In the genomic region with DNA sequence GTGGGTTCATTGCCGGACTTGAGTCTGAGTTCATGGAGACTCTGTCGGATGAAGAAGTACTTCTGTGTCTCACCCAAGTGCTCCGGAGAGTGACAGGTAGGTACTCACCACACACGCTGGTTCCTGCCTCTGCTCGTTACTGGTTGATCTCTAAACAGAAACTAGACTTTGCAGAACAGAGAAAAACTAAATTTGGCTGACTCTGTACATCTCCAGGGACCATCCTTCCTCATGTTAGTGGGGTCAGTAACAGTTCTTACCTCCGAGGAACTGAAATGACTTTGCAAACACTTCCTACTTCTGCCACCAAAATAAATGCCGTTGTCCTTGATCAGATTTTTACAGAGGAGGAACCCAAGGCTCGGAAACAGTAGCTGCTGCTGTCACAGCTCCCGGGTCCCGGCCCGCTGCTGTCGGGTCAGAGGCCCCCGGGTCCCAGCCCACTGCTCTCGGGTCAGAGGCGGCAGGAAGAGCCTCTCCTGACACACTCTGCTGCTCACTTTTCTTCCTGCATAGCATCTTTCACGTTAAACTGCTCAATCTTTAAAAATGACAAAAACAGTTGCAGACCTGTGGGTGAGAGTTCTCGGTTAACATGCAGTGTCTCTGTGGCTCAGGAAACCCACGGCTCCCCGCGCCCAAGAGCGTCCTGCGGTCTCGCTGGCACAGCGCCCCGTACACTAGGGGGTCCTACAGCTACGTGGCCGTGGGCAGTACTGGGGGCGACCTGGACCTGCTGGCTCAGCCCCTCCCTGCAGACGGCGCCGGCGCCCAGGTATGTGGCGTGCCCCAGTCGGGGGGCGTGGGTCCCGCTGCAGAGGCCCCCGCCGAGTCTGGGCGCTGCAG, we compare ENCODE assay signal across 8 cellular contexts. TPM values are rescaled to one million over a fixed set of nuclear protein-coding genes. Genes with fewer than 3 reads are reported as not detected.
DNase-seq lines count a peak whose midpoint lies in the region; ATAC-seq, FAIRE-seq and TF ChIP-seq lines count a peak whose summit lies in the region.
"Had no signal": no experiment of that assay in that cellular context is flagged by ENCODE, and none has a peak within 500 bp of the region (broad histone marks: within the 10 kb centered on the region; RNA-seq: fewer than 3 reads in every experiment).

No MANE protein-coding gene starts in this region.

- H3K4me2 ChIP-seq in K562 (ENCODE audit: insufficient read depth, low read length) (peak overlapping the region; percentile 92), neural progenitor cell (no peak overlapping the region)

- intact Hi-C loops in K562 (cut with micrococcal nuclease): no loop called here

- in situ Hi-C loops in K562 (cut with MboI): no loop called here

- peaks cover 4% of the 10 kb centered on the region for H3F3A ChIP-seq in neural progenitor cell (ENCODE audit: low read depth)

- no peak for TF ChIP-seq POLR2A in K562 (conservative IDR thresholded peaks at IDR 0.05)

- POLR2A ChIA-PET in K562 (lab: Yijun Ruan, JAX): interaction anchor here (0.8 to 1.7 kb wide), 5 partner anchors 10 to 69 kb away, joined by 3 to 6 read pairs (median 4); partner anchors contain the start of gene PAOX

- H3K4me1 Mint-ChIP-seq in neural progenitor cell: peaks cover 11% of the 10 kb centered on the region

- H3K36me3 ChIP-seq in K562 (ENCODE audit: control insufficient read depth, insufficient read depth, low read length) (peaks cover 7% of the 10 kb centered on the region; the same call in 1 of the 3 replicates), subcutaneous abdominal adipose tissue (ENCODE audit: control insufficient read depth in 5 of 5, insufficient read depth in 5 of 5, low read length in 5 of 5) (peaks cover 0 to 27% (median 8%) of the 10 kb centered on the region in 5 donors), neural progenitor cell (no peaks in the 10 kb centered on the region)

- H3K27me3 ChIP-seq in K562 (ENCODE audit: control insufficient read depth in 2 of 2, insufficient read depth in 2 of 2, low read length in 2 of 2): no peaks in the 10 kb centered on the region
- H3K27me3 ChIP-seq in subcutaneous abdominal adipose tissue (ENCODE audit: control insufficient read depth in 5 of 5, insufficient read depth in 4 of 5, low read length in 5 of 5): no peaks in the 10 kb centered on the region
- no peaks in the 10 kb centered on the region for H3K27me3 ChIP-seq in neural progenitor cell

- H3K9me1 ChIP-seq in K562 (ENCODE audit: control insufficient read depth, insufficient read depth, low read length): no peaks in the 10 kb centered on the region

- TF ChIP-seq EP300 in K562 (IDR thresholded peaks at IDR 0.05; ENCODE audit: low read length): no peak

- peaks cover 11 to 47% of the 10 kb centered on the region in 2 experiments for H3K4me1 ChIP-seq in K562 (replicated peaks in 1 of 2; ENCODE audit: control insufficient read depth in 2 of 2, insufficient read depth in 2 of 2, low read length in 2 of 2)
- peaks cover 0 to 23% (median 3%) of the 10 kb centered on the region in 5 donors for H3K4me1 ChIP-seq in subcutaneous abdominal adipose tissue (ENCODE audit: control insufficient read depth in 5 of 5, insufficient read depth in 5 of 5, low read length in 5 of 5)
- H3K4me1 ChIP-seq in neural progenitor cell: peaks cover 4% of the 10 kb centered on the region

- H4K20me1 ChIP-seq in K562 (replicated peaks; ENCODE audit: control insufficient read depth, insufficient read depth, low read length) (no peaks in the 10 kb centered on the region), neural progenitor cell (ENCODE audit: low read depth) (no peaks in the 10 kb centered on the region)

- CTCF ChIA-PET in K562 (lab: Yijun Ruan, JAX; ENCODE audit: low intra/inter-chr PET ratio): no interaction called here

- ATAC-seq in GM18907 (IDR thresholded peaks at IDR 0.05; ENCODE audit: unreplicated experiment): peak; percentile 84
- peak; percentile 82 for ATAC-seq in HG02759 (IDR thresholded peaks at IDR 0.05; ENCODE audit: unreplicated experiment)
- peak; percentile 73 for ATAC-seq in K562

- H3K9me3 Mint-ChIP-seq in neural progenitor cell: no peaks in the 10 kb centered on the region

- BruUV-seq in K562 (replicated peaks; lab: Mats Ljungman, UMichigan): no TSS peak

- H3K4me3 Mint-ChIP-seq in neural progenitor cell: no peak overlapping the region

- peaks cover 7% of the 10 kb centered on the region for H3K27me3 Mint-ChIP-seq in neural progenitor cell (ENCODE audit: insufficient read depth, low read depth)

- H3K27ac Mint-ChIP-seq in neural progenitor cell: no peak overlapping the region

- H3K9me3 ChIP-seq in K562 (replicated peaks; ENCODE audit: control insufficient read depth, insufficient read depth, low read depth, low read length): no peaks in the 10 kb centered on the region
- no peaks in the 10 kb centered on the region for H3K9me3 ChIP-seq in subcutaneous abdominal adipose tissue (ENCODE audit: control insufficient read depth in 5 of 5, low read length in 5 of 5)
- H3K9me3 ChIP-seq in neural progenitor cell (ENCODE audit: low read depth): no peaks in the 10 kb centered on the region

- peak; percentile 76 for DNase-seq in NOMO-1 treated with dmso at 0.1 percent for 144 hours (lab: John Stamatoyannopoulos, UW; ENCODE audit: unreplicated experiment)
- DNase-seq in K562 (ENCODE audit: extremely low read depth in 1 of 4, low spot score in 3 of 4): peak; percentile 14 to 66 (median 21)
- DNase-seq in NCI-H524 treated with DMSO at 0.1 percent for 48 hours (lab: John Stamatoyannopoulos, UW): no peak
- no peak for DNase-seq in neural progenitor cell (ENCODE audit: low spot score)

- WGBS in K562 (ENCODE audit: insufficient coverage, low coverage, missing lambda C conversion rate): 0% methylated on average over 24 of the region's 39 CpGs

- TF ChIP-seq CTCF in K562 (IDR thresholded peaks at IDR 0.05 in 2 of 3, conservative IDR thresholded peaks at IDR 0.05 in 1 of 3; ENCODE audit: insufficient read depth in 2 of 3, low read depth in 1 of 3, low read length in 3 of 3) (no peak), neural progenitor cell (IDR thresholded peaks at IDR 0.05) (no peak)

- H3K4me3 ChIP-seq in K562 (peak overlapping the region; percentile 46), subcutaneous abdominal adipose tissue (ENCODE audit: low read depth in 1 of 5, low read length in 5 of 5) (peak overlapping the region in 2 of 5 donors; percentile 21 to 42), neural progenitor cell (no peak overlapping the region)

- H3K9ac ChIP-seq in K562 (ENCODE audit: insufficient read depth in 1 of 2, low read depth in 2 of 2, low read length in 2 of 2) (peak overlapping the region; percentile 73 to 94), subcutaneous abdominal adipose tissue (ENCODE audit: low read length in 5 of 5) (peak overlapping the region in 4 of 5 donors; percentile 13 to 41 (median 26)), neural progenitor cell (no peak overlapping the region)

- H3K36me3 Mint-ChIP-seq in neural progenitor cell: peaks cover 2% of the 10 kb centered on the region

- no peak for TF ChIP-seq RAD21 in K562 (CRISPR knock-in tag; conservative IDR thresholded peaks at IDR 0.05 in 1 of 2, IDR thresholded peaks at IDR 0.05 in 1 of 2)

- peak; percentile 88 for FAIRE-seq in K562 (lab: Jason Lieb, UNC)

- no peaks in the 10 kb centered on the region; the same call in 2 of the 3 replicates for H3K79me2 ChIP-seq in K562 (ENCODE audit: control insufficient read depth, insufficient read depth, low read length)
- H3K79me2 ChIP-seq in neural progenitor cell (ENCODE audit: low read depth): no peaks in the 10 kb centered on the region

- H2AFZ ChIP-seq in K562 (ENCODE audit: low read depth, low read length) (peak overlapping the region; percentile 94), neural progenitor cell (replicated peaks) (no peak overlapping the region)

- H3K27ac ChIP-seq in K562 (ENCODE audit: extremely low read depth, low read depth, low read length) (peak overlapping the region; percentile 83), subcutaneous abdominal adipose tissue (ENCODE audit: low read depth, low read length) (no peak overlapping the region), neural progenitor cell (no peak overlapping the region)

RNA-seq across cellular contexts. Expression of gene MTG1, which starts 4.8 kb away (rescaled TPM):
- 121 and 197 TPM in 2 replicates for total RNA-seq in K562 (2011; cell fraction: chromatin; rRNA removed; ENCODE audit: low replicate concordance)
- total RNA-seq in K562 (2011; cell fraction: nucleolus; rRNA removed): 101 and 119 TPM in 2 replicates
- total RNA-seq in K562 (2011; cell fraction: nucleoplasm; rRNA removed): 85.3 and 89.5 TPM in 2 replicates
- total RNA-seq in K562 (2014; rRNA removed) (11.6 and 16.9 TPM in 2 replicates), K562 (2014; rRNA removed; fragmentation: Illumina TruSeq; extraction: Trizol) (10.1 and 13.8 TPM in 2 replicates), K562 (2015; rRNA removed; fragmentation: Illumina TruSeq; extraction: Trizol) (13.8 and 15.4 TPM in 2 replicates), K562 (2021) (18.1 and 18.2 TPM in 2 replicates), neural progenitor cell (ENCODE audit: low replicate concordance) (28.0 and 28.8 TPM in 2 replicates)
- polyA plus RNA-seq in K562 (2011; rRNA removed) (24.1 and 27.1 TPM in 2 replicates), K562 (2014; fragmentation: Illumina TruSeq; extraction: Trizol) (19.5 and 22.1 TPM in 2 replicates), K562 (2014; fragmentation: Nextera tagmentation; extraction: Ambion mirVana) (1 to 10 TPM; 2.8 to 3.0 TPM), K562 (2014; rRNA removed) (23.0 and 28.2 TPM in 2 replicates)
- polyA plus RNA-seq in K562 (2011; cell fraction: cytosol; rRNA removed): 17.9 and 25.1 TPM in 2 replicates
- polyA plus RNA-seq in K562 (2011; cell fraction: nucleus; rRNA removed): 72.9 and 146 TPM in 2 replicates
- polyA plus RNA-seq in K562 (2012): 16.4 and 17.9 TPM in 2 replicates
- polyA minus RNA-seq in K562 (2011; rRNA and poly(A)+ RNA removed): 25.9 and 28.3 TPM in 2 replicates
- 16.2 and 17.5 TPM in 2 replicates for polyA minus RNA-seq in K562 (2011; cell fraction: cytosol; rRNA and poly(A)+ RNA removed)
- polyA minus RNA-seq in K562 (2011; cell fraction: nucleus; rRNA and poly(A)+ RNA removed): 29.9 and 33.8 TPM in 2 replicates

RNA-seq across cellular contexts. Expression of gene PAOX, which starts 10.1 kb away (rescaled TPM):
- 4.2 and 13.2 TPM in 2 replicates for total RNA-seq in K562 (2011; cell fraction: chromatin; rRNA removed; ENCODE audit: low replicate concordance)
- 10.2 and 10.9 TPM in 2 replicates for total RNA-seq in K562 (2011; cell fraction: nucleolus; rRNA removed)
- total RNA-seq in K562 (2011; cell fraction: nucleoplasm; rRNA removed): 7.6 and 9.1 TPM in 2 replicates
- total RNA-seq in K562 (2014; rRNA removed) (4.9 and 8.7 TPM in 2 replicates), K562 (2014; rRNA removed; fragmentation: Illumina TruSeq; extraction: Trizol) (1.1 and 1.6 TPM in 2 replicates), K562 (2015; rRNA removed; fragmentation: Illumina TruSeq; extraction: Trizol) (2.6 and 2.8 TPM in 2 replicates), K562 (2021) (6.0 and 6.4 TPM in 2 replicates), neural progenitor cell (ENCODE audit: low replicate concordance) (4.6 and 8.2 TPM in 2 replicates)
- polyA plus RNA-seq in K562 (2011; rRNA removed) (4.2 and 4.3 TPM in 2 replicates), K562 (2014; fragmentation: Illumina TruSeq; extraction: Trizol) (1.4 and 2.0 TPM in 2 replicates), K562 (2014; fragmentation: Nextera tagmentation; extraction: Ambion mirVana) (1 to 10 TPM in 1 of 2 experiments, under 1 TPM in 1; 0.80 to 1.7 TPM), K562 (2014; rRNA removed) (5.1 and 5.4 TPM in 2 replicates)
- 5.2 and 10.9 TPM in 2 replicates for polyA plus RNA-seq in K562 (2011; cell fraction: cytosol; rRNA removed)
- 7.7 and 12.4 TPM in 2 replicates for polyA plus RNA-seq in K562 (2011; cell fraction: nucleus; rRNA removed)
- polyA plus RNA-seq in K562 (2012): 3.5 and 4.0 TPM in 2 replicates
- polyA minus RNA-seq in K562 (2011; rRNA and poly(A)+ RNA removed): 1.0 and 1.4 TPM in 2 replicates
- polyA minus RNA-seq in K562 (2011; cell fraction: cytosol; rRNA and poly(A)+ RNA removed): 0.91 and 3.4 TPM in 2 replicates
- 3.9 and 4.3 TPM in 2 replicates for polyA minus RNA-seq in K562 (2011; cell fraction: nucleus; rRNA and poly(A)+ RNA removed)

RNA-seq across cellular contexts. Expression of gene ECHS1, which starts 16.0 kb away (rescaled TPM):
- total RNA-seq in K562 (2011; cell fraction: chromatin; rRNA removed; ENCODE audit: low replicate concordance): 6.2 and 13.6 TPM in 2 replicates
- 10.1 and 14.7 TPM in 2 replicates for total RNA-seq in K562 (2011; cell fraction: nucleolus; rRNA removed)
- 9.6 and 10.3 TPM in 2 replicates for total RNA-seq in K562 (2011; cell fraction: nucleoplasm; rRNA removed)
- total RNA-seq in K562 (2014; rRNA removed) (69.5 and 74.3 TPM in 2 replicates), K562 (2014; rRNA removed; fragmentation: Illumina TruSeq; extraction: Trizol) (43.1 and 46.5 TPM in 2 replicates), K562 (2015; rRNA removed; fragmentation: Illumina TruSeq; extraction: Trizol) (48.4 and 49.3 TPM in 2 replicates), K562 (2021) (85.3 and 89.5 TPM in 2 replicates), neural progenitor cell (ENCODE audit: low replicate concordance) (77.4 and 91.9 TPM in 2 replicates)
- polyA plus RNA-seq in K562 (2011; rRNA removed) (16.6 and 23.5 TPM in 2 replicates), K562 (2014; fragmentation: Illumina TruSeq; extraction: Trizol) (67.1 and 68.1 TPM in 2 replicates), K562 (2014; fragmentation: Nextera tagmentation; extraction: Ambion mirVana) (100 to 1,000 TPM in 1 of 2 experiments, 10 to 100 TPM in 1; 98.8 to 100 TPM), K562 (2014; rRNA removed) (37.4 and 38.0 TPM in 2 replicates)
- 23.9 and 38.6 TPM in 2 replicates for polyA plus RNA-seq in K562 (2011; cell fraction: cytosol; rRNA removed)
- polyA plus RNA-seq in K562 (2011; cell fraction: nucleus; rRNA removed): 31.1 and 34.4 TPM in 2 replicates
- 72.3 and 78.6 TPM in 2 replicates for polyA plus RNA-seq in K562 (2012)
- 12.8 and 14.4 TPM in 2 replicates for polyA minus RNA-seq in K562 (2011; rRNA and poly(A)+ RNA removed)
- 29.2 and 40.4 TPM in 2 replicates for polyA minus RNA-seq in K562 (2011; cell fraction: cytosol; rRNA and poly(A)+ RNA removed)
- polyA minus RNA-seq in K562 (2011; cell fraction: nucleus; rRNA and poly(A)+ RNA removed): 4.2 and 7.0 TPM in 2 replicates

RNA-seq across cellular contexts. Expression of gene FUOM, which starts 31.4 kb away (rescaled TPM):
- 10.6 and 28.4 TPM in 2 replicates for total RNA-seq in K562 (2011; cell fraction: chromatin; rRNA removed; ENCODE audit: low replicate concordance)
- total RNA-seq in K562 (2011; cell fraction: nucleolus; rRNA removed): 42.5 and 54.1 TPM in 2 replicates
- total RNA-seq in K562 (2011; cell fraction: nucleoplasm; rRNA removed): 19.0 and 24.0 TPM in 2 replicates
- total RNA-seq in K562 (2014; rRNA removed): 89.7 and 91.1 TPM in 2 replicates
- total RNA-seq in K562 (2014; rRNA removed; fragmentation: Illumina TruSeq; extraction: Trizol): 8.6 and 14.0 TPM in 2 replicates
- total RNA-seq in K562 (2015; rRNA removed; fragmentation: Illumina TruSeq; extraction: Trizol): 26.7 and 27.0 TPM in 2 replicates
- 47.8 and 61.2 TPM in 2 replicates for total RNA-seq in K562 (2021)
- polyA plus RNA-seq in K562 (2011; rRNA removed): 27.4 and 31.3 TPM in 2 replicates
- 39.9 and 94.4 TPM in 2 replicates for polyA plus RNA-seq in K562 (2011; cell fraction: cytosol; rRNA removed)
- polyA plus RNA-seq in K562 (2011; cell fraction: nucleus; rRNA removed): 29.5 and 49.3 TPM in 2 replicates
- 22.3 and 26.8 TPM in 2 replicates for polyA plus RNA-seq in K562 (2012)
- polyA plus RNA-seq in K562 (2014; fragmentation: Illumina TruSeq; extraction: Trizol): 20.4 and 34.6 TPM in 2 replicates
- 10 to 100 TPM in 1 of 2 experiments, 1 to 10 TPM in 1; 1.8 to 14.4 TPM for polyA plus RNA-seq in K562 (2014; fragmentation: Nextera tagmentation; extraction: Ambion mirVana)
- polyA plus RNA-seq in K562 (2014; rRNA removed): 96.1 and 108 TPM in 2 replicates
- polyA minus RNA-seq in K562 (2011; rRNA and poly(A)+ RNA removed): 2.1 and 4.9 TPM in 2 replicates
- 7.0 and 9.8 TPM in 2 replicates for polyA minus RNA-seq in K562 (2011; cell fraction: cytosol; rRNA and poly(A)+ RNA removed)
- 38.7 and 48.6 TPM in 2 replicates for polyA minus RNA-seq in K562 (2011; cell fraction: nucleus; rRNA and poly(A)+ RNA removed)
- 9.3 and 20.5 TPM in 2 replicates for total RNA-seq in neural progenitor cell (ENCODE audit: low replicate concordance)

RNA-seq across cellular contexts. Expression of gene SPRN, which starts 35.2 kb away (rescaled TPM):
- not detected in 2 replicates for total RNA-seq in K562 (2011; cell fraction: chromatin; rRNA removed; ENCODE audit: low replicate concordance)
- not detected in 2 replicates for total RNA-seq in K562 (2011; cell fraction: nucleolus; rRNA removed)
- total RNA-seq in K562 (2011; cell fraction: nucleoplasm; rRNA removed): not detected in 2 replicates
- not detected in 2 replicates for total RNA-seq in K562 (2014; rRNA removed)
- not detected in 2 replicates for total RNA-seq in K562 (2014; rRNA removed; fragmentation: Illumina TruSeq; extraction: Trizol)
- not detected in 2 replicates for total RNA-seq in K562 (2015; rRNA removed; fragmentation: Illumina TruSeq; extraction: Trizol)
- not detected in 2 replicates for total RNA-seq in K562 (2021)
- polyA plus RNA-seq in K562 (2011; rRNA removed): not detected in 2 replicates
- not detected in 2 replicates for polyA plus RNA-seq in K562 (2011; cell fraction: cytosol; rRNA removed)
- polyA plus RNA-seq in K562 (2011; cell fraction: nucleus; rRNA removed): not detected in 2 replicates
- 1.2 and 1.6 TPM in 2 replicates for polyA plus RNA-seq in K562 (2012)
- polyA plus RNA-seq in K562 (2014; fragmentation: Illumina TruSeq; extraction: Trizol): not detected in 2 replicates
- under 1 TPM in 1 of 2 experiments, not detected in 1; 0.04 TPM for polyA plus RNA-seq in K562 (2014; fragmentation: Nextera tagmentation; extraction: Ambion mirVana)
- polyA plus RNA-seq in K562 (2014; rRNA removed): not detected in 2 replicates
- polyA minus RNA-seq in K562 (2011; rRNA and poly(A)+ RNA removed): not detected in 2 replicates
- not detected in 2 replicates for polyA minus RNA-seq in K562 (2011; cell fraction: cytosol; rRNA and poly(A)+ RNA removed)
- not detected in 2 replicates for polyA minus RNA-seq in K562 (2011; cell fraction: nucleus; rRNA and poly(A)+ RNA removed)
- total RNA-seq in neural progenitor cell (ENCODE audit: low replicate concordance): 0.06 and 0.12 TPM in 2 replicates
- total RNA-seq: T-helper 1 cell treated with Interleukin-12 subunit alpha and Interleukin-12 subunit beta and Interleukin-4 antibody, amounts not matched to agents 30 ng/mL and 1 ng/mL, for 36 hours had no signal

Comparison
In these comparisons a context has a peak if more than half of its experiments do, and no peak if none do; other contexts are left out.
1. DNase-seq: peak in NOMO-1 treated with dmso at 0.1 percent for 144 hours (single experiment) and K562 (4 of 4); none in NCI-H524 treated with DMSO at 0.1 percent for 48 hours (single experiment) and neural progenitor cell (single experiment).
2. Peak in every context shown above with its lines, with median percentiles within 50 percentile points of each other: ATAC-seq.